In genomic region chr17:9566739-9567138, GRCh38 we compare ENCODE assay signal across 15 cellular contexts. TPM values are rescaled to one million over a fixed set of nuclear protein-coding genes. Genes with fewer than 3 reads are reported as not detected.
"Had no signal": no experiment of that assay in that cellular context is flagged by ENCODE, and none has a peak within 500 bp of the region (broad histone marks: within the 10 kb centered on the region; RNA-seq: fewer than 3 reads in every experiment).

No MANE protein-coding gene starts in this region.

RNA-seq across cellular contexts. Expression of gene CFAP52, which starts 9.7 kb away (rescaled TPM):
- total RNA-seq: activated B cell treated with CpG ODN at 0.5 μM for 24 hours; activated CD4-positive, alpha-beta memory T cell treated with anti-CD3 and anti-CD28 coated beads for 36 hours; activated CD4-positive, alpha-beta T cell treated with anti-CD3 and anti-CD28 coated beads, Interleukin-2, amount 10 ng/mL, durations not matched to agents 24 days and 14 days; activated naive CD4-positive, alpha-beta T cell treated with anti-CD3 and anti-CD28 coated beads, Interleukin-2, amount 50 U/mL, for 72 hours; activated naive CD8-positive, alpha-beta T cell treated with anti-CD3 and anti-CD28 coated beads, Interleukin-2, amount 10 ng/mL, durations not matched to agents 7 days and 5 days; activated T-cell treated with anti-CD3 and anti-CD28 coated beads, Interleukin-2, amount 50 U/mL, for 4 hours; ascending aorta; cardiac muscle cell; endothelial cell of umbilical vein; esophagus squamous epithelium; glomerular endothelial cell; T-helper 1 cell treated with Interleukin-12 subunit alpha and Interleukin-12 subunit beta and Interleukin-4 antibody, amounts not matched to agents 30 ng/mL and 1 ng/mL, for 36 hours; T-helper 2 cell treated with Interferon-gamma antibody and Interleukin-4, amounts not matched to agents 100 ng/mL and 5 ng/mL, for 36 hours had no signal
- polyA plus RNA-seq: endothelial cell of umbilical vein, fibroblast of lung, heart right ventricle had no signal
